1 cellular context compared by ENCODE assay signal in genomic region chr3:58051196-58051595, GRCh38.
TF ChIP-seq lines count a peak whose summit lies in the region.

No MANE protein-coding gene starts in this region.

TF ChIP-seq in GM23338, 12 proteins besides CTCF, POLR2A, EP300 and RAD21 (continued from another document):
- TF ChIP-seq REST (IDR thresholded peaks at IDR 0.05; ENCODE audit: unreplicated experiment) (no peak), EZH2phosphoT487 (IDR thresholded peaks at IDR 0.05; ENCODE audit: unreplicated experiment) (no peak), ZNF331 (CRISPR knock-in tag; IDR thresholded peaks at IDR 0.05; ENCODE audit: low read depth) (no peak), EZH2 (IDR thresholded peaks at IDR 0.05; ENCODE audit: low read depth, unreplicated experiment) (no peak)
